2 cellular contexts compared by ENCODE assay signal in the genomic region with DNA sequence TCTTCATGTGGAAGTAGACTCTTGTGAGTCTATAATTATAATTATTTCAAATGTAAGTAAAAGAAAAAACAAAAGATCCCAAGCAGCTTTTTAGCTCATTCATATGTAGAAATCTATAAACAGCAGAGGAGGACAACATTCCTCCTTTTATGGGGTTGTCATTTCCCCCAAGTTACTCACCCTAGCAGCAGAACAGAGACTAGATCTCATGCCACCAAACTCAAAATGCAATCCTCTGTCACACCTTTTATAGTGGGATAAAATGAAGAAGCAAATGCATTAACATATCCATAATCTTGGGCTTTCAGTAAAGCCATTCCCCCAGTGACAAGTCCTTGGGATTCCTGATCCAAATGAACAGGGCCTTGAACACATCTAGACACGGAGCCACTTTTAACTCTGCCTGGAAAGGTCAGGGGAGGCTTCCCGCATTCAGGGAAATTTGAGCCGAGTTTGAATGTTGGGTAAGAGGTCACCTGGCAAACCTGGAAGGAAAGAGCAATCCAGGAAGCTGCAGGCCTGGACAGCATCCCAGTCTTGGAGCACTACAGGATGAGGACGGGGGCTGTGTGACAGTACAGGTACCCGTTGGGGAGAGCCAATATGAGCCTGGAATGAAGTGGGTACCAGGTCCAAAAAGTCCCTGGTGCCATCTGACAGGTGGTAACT.
TF ChIP-seq lines count a peak whose summit lies in the region.

No MANE protein-coding gene starts in this region.

TF ChIP-seq in HEK293, 187 proteins besides CTCF, POLR2A, EP300 and RAD21:
- TF ChIP-seq, protein P1, sequence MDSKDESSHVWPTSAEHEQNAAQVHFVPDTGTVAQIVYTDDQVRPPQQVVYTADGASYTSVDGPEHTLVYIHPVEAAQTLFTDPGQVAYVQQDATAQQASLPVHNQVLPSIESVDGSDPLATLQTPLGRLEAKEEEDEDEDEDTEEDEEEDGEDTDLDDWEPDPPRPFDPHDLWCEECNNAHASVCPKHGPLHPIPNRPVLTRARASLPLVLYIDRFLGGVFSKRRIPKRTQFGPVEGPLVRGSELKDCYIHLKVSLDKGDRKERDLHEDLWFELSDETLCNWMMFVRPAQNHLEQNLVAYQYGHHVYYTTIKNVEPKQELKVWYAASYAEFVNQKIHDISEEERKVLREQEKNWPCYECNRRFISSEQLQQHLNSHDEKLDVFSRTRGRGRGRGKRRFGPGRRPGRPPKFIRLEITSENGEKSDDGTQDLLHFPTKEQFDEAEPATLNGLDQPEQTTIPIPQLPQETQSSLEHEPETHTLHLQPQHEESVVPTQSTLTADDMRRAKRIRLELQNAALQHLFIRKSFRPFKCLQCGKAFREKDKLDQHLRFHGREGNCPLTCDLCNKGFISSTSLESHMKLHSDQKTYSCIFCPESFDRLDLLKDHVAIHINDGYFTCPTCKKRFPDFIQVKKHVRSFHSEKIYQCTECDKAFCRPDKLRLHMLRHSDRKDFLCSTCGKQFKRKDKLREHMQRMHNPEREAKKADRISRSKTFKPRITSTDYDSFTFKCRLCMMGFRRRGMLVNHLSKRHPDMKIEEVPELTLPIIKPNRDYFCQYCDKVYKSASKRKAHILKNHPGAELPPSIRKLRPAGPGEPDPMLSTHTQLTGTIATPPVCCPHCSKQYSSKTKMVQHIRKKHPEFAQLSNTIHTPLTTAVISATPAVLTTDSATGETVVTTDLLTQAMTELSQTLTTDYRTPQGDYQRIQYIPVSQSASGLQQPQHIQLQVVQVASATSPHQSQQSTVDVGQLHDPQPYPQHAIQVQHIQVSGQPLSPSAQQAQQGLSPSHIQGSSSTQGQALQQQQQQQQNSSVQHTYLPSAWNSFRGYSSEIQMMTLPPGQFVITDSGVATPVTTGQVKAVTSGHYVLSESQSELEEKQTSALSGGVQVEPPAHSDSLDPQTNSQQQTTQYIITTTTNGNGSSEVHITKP (tag by site-specific recombination; IDR thresholded peaks at IDR 0.05), result peak; percentile 66
- TF ChIP-seq, protein P2, sequence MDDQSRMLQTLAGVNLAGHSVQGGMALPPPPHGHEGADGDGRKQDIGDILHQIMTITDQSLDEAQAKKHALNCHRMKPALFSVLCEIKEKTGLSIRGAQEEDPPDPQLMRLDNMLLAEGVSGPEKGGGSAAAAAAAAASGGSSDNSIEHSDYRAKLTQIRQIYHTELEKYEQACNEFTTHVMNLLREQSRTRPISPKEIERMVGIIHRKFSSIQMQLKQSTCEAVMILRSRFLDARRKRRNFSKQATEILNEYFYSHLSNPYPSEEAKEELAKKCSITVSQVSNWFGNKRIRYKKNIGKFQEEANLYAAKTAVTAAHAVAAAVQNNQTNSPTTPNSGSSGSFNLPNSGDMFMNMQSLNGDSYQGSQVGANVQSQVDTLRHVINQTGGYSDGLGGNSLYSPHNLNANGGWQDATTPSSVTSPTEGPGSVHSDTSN (CRISPR knock-in tag; IDR thresholded peaks at IDR 0.05), result no peak
- TF ChIP-seq, protein P3, sequence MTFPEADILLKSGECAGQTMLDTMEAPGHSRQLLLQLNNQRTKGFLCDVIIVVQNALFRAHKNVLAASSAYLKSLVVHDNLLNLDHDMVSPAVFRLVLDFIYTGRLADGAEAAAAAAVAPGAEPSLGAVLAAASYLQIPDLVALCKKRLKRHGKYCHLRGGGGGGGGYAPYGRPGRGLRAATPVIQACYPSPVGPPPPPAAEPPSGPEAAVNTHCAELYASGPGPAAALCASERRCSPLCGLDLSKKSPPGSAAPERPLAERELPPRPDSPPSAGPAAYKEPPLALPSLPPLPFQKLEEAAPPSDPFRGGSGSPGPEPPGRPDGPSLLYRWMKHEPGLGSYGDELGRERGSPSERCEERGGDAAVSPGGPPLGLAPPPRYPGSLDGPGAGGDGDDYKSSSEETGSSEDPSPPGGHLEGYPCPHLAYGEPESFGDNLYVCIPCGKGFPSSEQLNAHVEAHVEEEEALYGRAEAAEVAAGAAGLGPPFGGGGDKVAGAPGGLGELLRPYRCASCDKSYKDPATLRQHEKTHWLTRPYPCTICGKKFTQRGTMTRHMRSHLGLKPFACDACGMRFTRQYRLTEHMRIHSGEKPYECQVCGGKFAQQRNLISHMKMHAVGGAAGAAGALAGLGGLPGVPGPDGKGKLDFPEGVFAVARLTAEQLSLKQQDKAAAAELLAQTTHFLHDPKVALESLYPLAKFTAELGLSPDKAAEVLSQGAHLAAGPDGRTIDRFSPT (tag by site-specific recombination; IDR thresholded peaks at IDR 0.05), result peak; percentile 13; the same call in 1 of the 2 replicates
- TF ChIP-seq ZNF302 (tag by site-specific recombination; IDR thresholded peaks at IDR 0.05; ENCODE audit: low read depth), result no peak
- 0 out of 2 replicates have a peak, but pooled peaks have one; percentile 26 for TF ChIP-seq ZNF600 (tag by site-specific recombination; IDR thresholded peaks at IDR 0.05)
- TF ChIP-seq ZBTB17 (tag by site-specific recombination; IDR thresholded peaks at IDR 0.05), result 0 out of 2 replicates have a peak, but pooled peaks have one; percentile 15
- peak; percentile 86 for TF ChIP-seq FEZF1 (tag by site-specific recombination; IDR thresholded peaks at IDR 0.05)
- no peak for TF ChIP-seq ZNF10 (tag by site-specific recombination; IDR thresholded peaks at IDR 0.05)
- TF ChIP-seq, protein P4, sequence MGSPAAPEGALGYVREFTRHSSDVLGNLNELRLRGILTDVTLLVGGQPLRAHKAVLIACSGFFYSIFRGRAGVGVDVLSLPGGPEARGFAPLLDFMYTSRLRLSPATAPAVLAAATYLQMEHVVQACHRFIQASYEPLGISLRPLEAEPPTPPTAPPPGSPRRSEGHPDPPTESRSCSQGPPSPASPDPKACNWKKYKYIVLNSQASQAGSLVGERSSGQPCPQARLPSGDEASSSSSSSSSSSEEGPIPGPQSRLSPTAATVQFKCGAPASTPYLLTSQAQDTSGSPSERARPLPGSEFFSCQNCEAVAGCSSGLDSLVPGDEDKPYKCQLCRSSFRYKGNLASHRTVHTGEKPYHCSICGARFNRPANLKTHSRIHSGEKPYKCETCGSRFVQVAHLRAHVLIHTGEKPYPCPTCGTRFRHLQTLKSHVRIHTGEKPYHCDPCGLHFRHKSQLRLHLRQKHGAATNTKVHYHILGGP (tag by site-specific recombination; IDR thresholded peaks at IDR 0.05), result peak; percentile 70
- peak; percentile 47; the same call in 1 of the 2 replicates for TF ChIP-seq IKZF3 (tag by site-specific recombination; IDR thresholded peaks at IDR 0.05)

TF ChIP-seq in endothelial cell of umbilical vein, 7 proteins besides CTCF, POLR2A, EP300 and RAD21 (continued from another document):
- TF ChIP-seq, protein P5, sequence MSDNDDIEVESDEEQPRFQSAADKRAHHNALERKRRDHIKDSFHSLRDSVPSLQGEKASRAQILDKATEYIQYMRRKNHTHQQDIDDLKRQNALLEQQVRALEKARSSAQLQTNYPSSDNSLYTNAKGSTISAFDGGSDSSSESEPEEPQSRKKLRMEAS (IDR thresholded peaks at IDR 0.05; ENCODE audit: insufficient read depth, insufficient read length), result no peak
